9 cellular contexts compared by ENCODE assay signal in genomic region chr16:85514601-85515318, GRCh38.
DNase-seq lines count a peak whose midpoint lies in the region; ATAC-seq, FAIRE-seq and TF ChIP-seq lines count a peak whose summit lies in the region.
"Had no signal": no experiment of that assay in that cellular context is flagged by ENCODE, and none has a peak within 500 bp of the region (broad histone marks: within the 10 kb centered on the region; RNA-seq: fewer than 3 reads in every experiment).

No MANE protein-coding gene starts in this region.

- intact Hi-C loops in MCF 10A (cut with micrococcal nuclease) (loop anchor here (2.0 kb wide), 2 partner anchors 40 to 96 kb away; no protein-coding TSS in a partner anchor), tibial artery (cut with DNase I; ENCODE audit: low total_unique reads) (loop anchor here (1.0 to 5.0 kb wide), 2 partner anchors 38 to 97 kb away; no protein-coding TSS in a partner anchor)

- peaks cover 7 to 36% (median 30%) of the 10 kb centered on the region in 4 donors for H3K4me1 ChIP-seq in tibial artery

- no peak for TF ChIP-seq CTCF in MCF 10A (IDR thresholded peaks at IDR 0.05; ENCODE audit: unreplicated experiment)
- peak in 1 of 2 experiments; percentile 10 for TF ChIP-seq CTCF in tibial artery (IDR thresholded peaks at IDR 0.05)

- H3K9me3 ChIP-seq in tibial artery: no peaks in the 10 kb centered on the region

- H3K4me3 Mint-ChIP-seq in MCF 10A (ENCODE audit: unreplicated experiment): peak overlapping the region; percentile 4

- POLR2A ChIA-PET in MCF 10A (lab: Yijun Ruan, JAX): interaction anchor here (0.6 to 3.8 kb wide), 17 partner anchors 9 to 269 kb away, joined by 3 to 31 read pairs (median 4); partner anchors contain the start of gene GSE1

- FAIRE-seq in HTR-8/SVneo (lab: Jason Lieb, UNC): peak; percentile 98

- peak overlapping the region; percentile 73 to 81 for H3K27ac ChIP-seq in tibial artery
- H3K27ac ChIP-seq: KMS-11 had no signal

- BruUV-seq in MCF 10A (replicated peaks; lab: Mats Ljungman, UMichigan): no TSS peak

- ATAC-seq in left lobe of liver (peak; percentile 79), GM18858 (IDR thresholded peaks at IDR 0.05; ENCODE audit: unreplicated experiment) (no peak), HG03139 (IDR thresholded peaks at IDR 0.05; ENCODE audit: unreplicated experiment) (no peak)

- peaks cover 17% of the 10 kb centered on the region for H3K4me1 Mint-ChIP-seq in MCF 10A (ENCODE audit: insufficient read depth, unreplicated experiment)

- DNase-seq in HTR-8/SVneo (ENCODE audit: insufficient read length, low spot score): peak; percentile 95
- DNase-seq in MCF 10A (ENCODE audit: unreplicated experiment): peak; percentile 95
- DNase-seq in left lobe of liver (ENCODE audit: low spot score): peak; percentile 93
- DNase-seq in tibial artery: peak; percentile 84 to 95
- no peak for DNase-seq in NCI-H2171 (lab: John Stamatoyannopoulos, UW)
- DNase-seq in NCI-H2227 (lab: John Stamatoyannopoulos, UW; ENCODE audit: unreplicated experiment): no peak

- no peaks in the 10 kb centered on the region for H3K27me3 Mint-ChIP-seq in MCF 10A (ENCODE audit: insufficient read depth, unreplicated experiment)

- peak overlapping the region; percentile 1 to 15 for H3K4me3 ChIP-seq in tibial artery

- peak overlapping the region; percentile 86 for H3K27ac Mint-ChIP-seq in MCF 10A (ENCODE audit: low read depth, unreplicated experiment)

- CTCF ChIA-PET in MCF 10A (lab: Yijun Ruan, JAX): interaction anchor here (0.5 to 1.3 kb wide), 11 partner anchors 9 to 340 kb away, joined by 3 to 4 read pairs (median 4); no protein-coding TSS in a partner anchor

- peaks cover 7% of the 10 kb centered on the region for H3K9me3 Mint-ChIP-seq in MCF 10A (ENCODE audit: unreplicated experiment)

- H3K27me3 ChIP-seq in tibial artery: no peaks in the 10 kb centered on the region

- H3K36me3 ChIP-seq in tibial artery: no peaks in the 10 kb centered on the region

- H3K36me3 Mint-ChIP-seq in MCF 10A (ENCODE audit: insufficient read depth, unreplicated experiment): peaks cover 5% of the 10 kb centered on the region

Comparison
In these comparisons a context has a peak if more than half of its experiments do, and no peak if none do; other contexts are left out.
1. DNase-seq: peak in HTR-8/SVneo (single experiment), MCF 10A (single experiment), left lobe of liver (single experiment) and tibial artery (2 of 2); none in NCI-H2171 (single experiment) and NCI-H2227 (single experiment).